In genomic region chr6:46053034-46053933, GRCh38 we compare ENCODE assay signal across 13 cellular contexts. TPM values are rescaled to one million over a fixed set of nuclear protein-coding genes. Genes with fewer than 3 reads are reported as not detected.
DNase-seq lines count a peak whose midpoint lies in the region; ATAC-seq and TF ChIP-seq lines count a peak whose summit lies in the region.
"Had no signal": no experiment of that assay in that cellular context is flagged by ENCODE, and none has a peak within 500 bp of the region (broad histone marks: within the 10 kb centered on the region; RNA-seq: fewer than 3 reads in every experiment).

No MANE protein-coding gene starts in this region.

- in situ Hi-C loops in KBM-7 (cut with MboI; ENCODE audit: low pct_unique_long_range_greater_than_20kb, low sequenced_read_pairs), result no loop called here

- H3K27ac ChIP-seq in adrenal gland, result peak overlapping the region in 3 of 5 donors; percentile 42 to 81 (median 76)
- H3K27ac ChIP-seq: 22Rv1, SJSA1 had no signal

- no peak for TF ChIP-seq POLR2A in adrenal gland (IDR thresholded peaks at IDR 0.05)

- DNase-seq in DMS53 (lab: John Stamatoyannopoulos, UW) (peak; percentile 14), DMS53 treated with DMSO at 0.1 percent for 48 hours (lab: John Stamatoyannopoulos, UW; ENCODE audit: unreplicated experiment) (no peak), adrenal gland (peak in 4 of 7 donors; percentile 10 to 57 (median 22)), left colon (peak; percentile 46 to 78), KBM-7 (no peak)
- DNase-seq in stimulated activated effector memory CD8-positive, alpha-beta T cell treated with anti-CD3 and anti-CD28 coated beads, Interleukin-12 subunit alpha, Interleukin-12 subunit beta, amount 100 ng/mL, for 72 hours (ENCODE audit: low spot score in 2 of 2), result no peak
- DNase-seq: DMS153, NCI-H524 treated with DMSO at 0.1 percent for 48 hours, occipital lobe had no signal

- H3K4me3 Mint-ChIP-seq in stimulated activated effector memory CD8-positive, alpha-beta T cell treated with anti-CD3 and anti-CD28 coated beads, Interleukin-12 subunit alpha, Interleukin-12 subunit beta, amount 100 ng/mL, for 72 hours, result peak overlapping the region; percentile 12

- no peak overlapping the region for H3K27ac Mint-ChIP-seq in stimulated activated effector memory CD8-positive, alpha-beta T cell treated with anti-CD3 and anti-CD28 coated beads, Interleukin-12 subunit alpha, Interleukin-12 subunit beta, amount 100 ng/mL, for 72 hours

- intact Hi-C loops in adrenal gland (cut with DNase I) (no loop called here), left colon (cut with DNase I, micrococcal nuclease) (no loop called here)

- no peaks in the 10 kb centered on the region for H3K27me3 ChIP-seq in adrenal gland
- H3K27me3 ChIP-seq: SJSA1 had no signal

- H3K9me3 ChIP-seq in adrenal gland (replicated peaks in 1 of 3), result no peaks in the 10 kb centered on the region
- H3K9me3 ChIP-seq: SJSA1 had no signal

- ATAC-seq in left colon, result peak; percentile 88
- peak; percentile 90 for ATAC-seq in stimulated activated effector memory CD8-positive, alpha-beta T cell treated with anti-CD3 and anti-CD28 coated beads, Interleukin-12 subunit alpha, Interleukin-12 subunit beta, amount 100 ng/mL, for 72 hours
- ATAC-seq in GM21528 (IDR thresholded peaks at IDR 0.05; ENCODE audit: low FRiP score, unreplicated experiment), result no peak
- ATAC-seq in HG03432 (IDR thresholded peaks at IDR 0.05; ENCODE audit: unreplicated experiment), result no peak

- peaks cover 32% of the 10 kb centered on the region for H3K4me1 Mint-ChIP-seq in stimulated activated effector memory CD8-positive, alpha-beta T cell treated with anti-CD3 and anti-CD28 coated beads, Interleukin-12 subunit alpha, Interleukin-12 subunit beta, amount 100 ng/mL, for 72 hours

- WGBS in adrenal gland, 4 donors, result 59 to 79% (median 65%) methylated on average over 9 of the region's 9 CpGs

- H3K36me3 ChIP-seq in adrenal gland (replicated peaks in 1 of 2), result no peaks in the 10 kb centered on the region
- H3K36me3 ChIP-seq: SJSA1 had no signal

- no peaks in the 10 kb centered on the region for H3K36me3 Mint-ChIP-seq in stimulated activated effector memory CD8-positive, alpha-beta T cell treated with anti-CD3 and anti-CD28 coated beads, Interleukin-12 subunit alpha, Interleukin-12 subunit beta, amount 100 ng/mL, for 72 hours

- H3K4me1 ChIP-seq in adrenal gland (replicated peaks in 1 of 2), result peaks cover 0 to 19% of the 10 kb centered on the region in 2 donors

- no peaks in the 10 kb centered on the region for H3K9me3 Mint-ChIP-seq in stimulated activated effector memory CD8-positive, alpha-beta T cell treated with anti-CD3 and anti-CD28 coated beads, Interleukin-12 subunit alpha, Interleukin-12 subunit beta, amount 100 ng/mL, for 72 hours

- no peak for TF ChIP-seq CTCF in adrenal gland (IDR thresholded peaks at IDR 0.05)

- H3K4me3 ChIP-seq in adrenal gland, result no peak overlapping the region
- H3K4me3 ChIP-seq: SJSA1 had no signal

RNA-seq across cellular contexts. Expression of gene CLIC5, which starts 37.6 kb away (rescaled TPM):
- total RNA-seq in adrenal gland (1 to 10 TPM; 1.0 to 5.6 (median 2.6) TPM), left colon (100 to 1,000 TPM; 170 to 205 TPM)
- 1 to 10 TPM; 1.2 to 1.8 (median 1.3) TPM for polyA plus RNA-seq in adrenal gland

Comparison
In these comparisons a context has a peak if more than half of its experiments do, and no peak if none do; other contexts are left out.
1. DNase-seq: peak in DMS53 (single experiment), adrenal gland (4 of 7) and left colon (2 of 2); none in DMS53 treated with DMSO at 0.1 percent for 48 hours (single experiment), stimulated activated effector memory CD8-positive, alpha-beta T cell treated with anti-CD3 and anti-CD28 coated beads, Interleukin-12 subunit alpha, Interleukin-12 subunit beta, amount 100 ng/mL, for 72 hours (0 of 2) and KBM-7 (single experiment).
2. ATAC-seq: peak in left colon (single experiment) and stimulated activated effector memory CD8-positive, alpha-beta T cell treated with anti-CD3 and anti-CD28 coated beads, Interleukin-12 subunit alpha, Interleukin-12 subunit beta, amount 100 ng/mL, for 72 hours (single experiment); none in GM21528 (single experiment) and HG03432 (single experiment).
3. RNA of gene CLIC5, which starts 37.6 kb away (total RNA-seq): 170 to 205 TPM in left colon; 1.0 to 5.6 TPM in adrenal gland; every median in the first group is over 10 times any median in the second.